Comparison of ENCODE assay signal across 31 cellular contexts in genomic region chr12:133206390-133206789, GRCh38. TPM values are rescaled to one million over a fixed set of nuclear protein-coding genes. Genes with fewer than 3 reads are reported as not detected.
"Had no signal": no experiment of that assay in that cellular context is flagged by ENCODE, and none has a peak within 500 bp of the region (broad histone marks: within the 10 kb centered on the region; RNA-seq: fewer than 3 reads in every experiment).

No MANE protein-coding gene starts in this region.

- H3K27me3 Mint-ChIP-seq: activated CD4-positive, alpha-beta memory T cell treated with anti-CD3 and anti-CD28 coated beads for 36 hours; activated CD4-positive, alpha-beta T cell treated with anti-CD3 and anti-CD28 coated beads, Interleukin-2, amount 10 ng/mL, durations not matched to agents 7 days and 5 days; activated naive CD4-positive, alpha-beta T cell treated with anti-CD3 and anti-CD28 coated beads, Interleukin-2, amount 10 ng/mL, durations not matched to agents 7 days and 5 days had no signal

- H3K27ac ChIP-seq: adrenal gland, RWPE1, SJCRH30, VCaP had no signal

- H3K4me3 ChIP-seq: MG63, SJCRH30 had no signal

- DNase-seq: activated CD4-positive, alpha-beta memory T cell treated with anti-CD3 and anti-CD28 coated beads for 36 hours; activated CD4-positive, alpha-beta T cell treated with anti-CD3 and anti-CD28 coated beads, Interleukin-2, amount 10 ng/mL, durations not matched to agents 7 days and 5 days; activated CD4-positive, CD25-positive, alpha-beta regulatory T cell; activated CD8-positive, alpha-beta memory T cell treated with anti-CD3 and anti-CD28 coated beads for 24 hours; activated gamma-delta T cell treated with Interleukin-2 at 50 U/mL for 16 hours; activated naive CD4-positive, alpha-beta T cell treated with anti-CD3 and anti-CD28 coated beads, Interleukin-2, amount 10 ng/mL, durations not matched to agents 7 days and 5 days; activated naive CD8-positive, alpha-beta T cell treated with anti-CD3 and anti-CD28 coated beads for 36 hours; activated T-cell treated with anti-CD3 and anti-CD28 coated beads, Interleukin-2, amount 50 U/mL, for 48 hours; anterior cingulate cortex; MG63; MV-4-11; NCI-H1092 treated with DMSO at 0.1 percent for 48 hours; NCI-H1436; NCI-H1694 treated with DMSO at 0.1 percent for 48 hours; NCI-H2029 treated with DMSO at 0.1 percent for 48 hours; NCI-H345; NCI-H510A; NCI-H526 treated with DMSO at 0.1 percent for 48 hours; NCI-H82; OCI-M1; Right ventricle myocardium superior; SJCRH30; SK-N-SH; T-helper 1 cell had no signal

- H3K9ac ChIP-seq: SK-N-SH had no signal

- H3K27ac Mint-ChIP-seq: activated CD4-positive, alpha-beta memory T cell treated with anti-CD3 and anti-CD28 coated beads for 36 hours; activated CD4-positive, alpha-beta T cell treated with anti-CD3 and anti-CD28 coated beads, Interleukin-2, amount 10 ng/mL, durations not matched to agents 7 days and 5 days; activated naive CD4-positive, alpha-beta T cell treated with anti-CD3 and anti-CD28 coated beads, Interleukin-2, amount 10 ng/mL, durations not matched to agents 7 days and 5 days; activated naive CD8-positive, alpha-beta T cell treated with anti-CD3 and anti-CD28 coated beads for 36 hours; activated T-helper 2 cell treated with anti-CD3 and anti-CD28 coated beads, Interferon-gamma antibody, Interleukin-2, Interleukin-4, amounts not matched to agents 10 μg/mL and 5 μg/mL and 100 μg/mL, durations not matched to agents 14 hours and 24 hours and 36 hours had no signal

- H3K4me1 Mint-ChIP-seq: activated CD4-positive, alpha-beta T cell treated with anti-CD3 and anti-CD28 coated beads, Interleukin-2, amount 10 ng/mL, durations not matched to agents 7 days and 5 days; activated naive CD4-positive, alpha-beta T cell treated with anti-CD3 and anti-CD28 coated beads, Interleukin-2, amount 10 ng/mL, durations not matched to agents 7 days and 5 days; activated naive CD8-positive, alpha-beta T cell treated with anti-CD3 and anti-CD28 coated beads for 36 hours had no signal

- ATAC-seq: Panc1 had no signal

- H3K4me3 Mint-ChIP-seq: activated CD4-positive, alpha-beta memory T cell treated with anti-CD3 and anti-CD28 coated beads for 36 hours; activated CD4-positive, alpha-beta T cell treated with anti-CD3 and anti-CD28 coated beads, Interleukin-2, amount 10 ng/mL, durations not matched to agents 7 days and 5 days; activated naive CD4-positive, alpha-beta T cell treated with anti-CD3 and anti-CD28 coated beads, Interleukin-2, amount 10 ng/mL, durations not matched to agents 7 days and 5 days; activated naive CD8-positive, alpha-beta T cell treated with anti-CD3 and anti-CD28 coated beads for 36 hours had no signal

- H3K27me3 ChIP-seq: adrenal gland, MG63, SJCRH30 had no signal

- H3K4me1 ChIP-seq: adrenal gland, SJCRH30 had no signal

RNA-seq across cellular contexts. Expression of gene ANHX, which starts 29.3 kb away (rescaled TPM):
- total RNA-seq: activated CD4-positive, alpha-beta memory T cell treated with anti-CD3 and anti-CD28 coated beads for 36 hours; activated CD4-positive, alpha-beta T cell treated with anti-CD3 and anti-CD28 coated beads, Interleukin-2, amount 10 ng/mL, durations not matched to agents 7 days and 5 days; activated naive CD8-positive, alpha-beta T cell treated with anti-CD3 and anti-CD28 coated beads for 36 hours; activated T-helper 2 cell treated with anti-CD3 and anti-CD28 coated beads, Interferon-gamma antibody, Interleukin-2, Interleukin-4, amounts not matched to agents 10 μg/mL and 5 μg/mL and 100 μg/mL, durations not matched to agents 14 hours and 24 hours and 36 hours; adrenal gland; cardiac septum; Right ventricle myocardium superior; SJCRH30; T-helper 2 cell treated with Interferon-gamma antibody and Interleukin-4, amounts not matched to agents 100 ng/mL and 5 ng/mL, for 36 hours had no signal
- polyA plus RNA-seq: adrenal gland, SK-N-SH had no signal
